21 cellular contexts compared by ENCODE assay signal in the genomic region with DNA sequence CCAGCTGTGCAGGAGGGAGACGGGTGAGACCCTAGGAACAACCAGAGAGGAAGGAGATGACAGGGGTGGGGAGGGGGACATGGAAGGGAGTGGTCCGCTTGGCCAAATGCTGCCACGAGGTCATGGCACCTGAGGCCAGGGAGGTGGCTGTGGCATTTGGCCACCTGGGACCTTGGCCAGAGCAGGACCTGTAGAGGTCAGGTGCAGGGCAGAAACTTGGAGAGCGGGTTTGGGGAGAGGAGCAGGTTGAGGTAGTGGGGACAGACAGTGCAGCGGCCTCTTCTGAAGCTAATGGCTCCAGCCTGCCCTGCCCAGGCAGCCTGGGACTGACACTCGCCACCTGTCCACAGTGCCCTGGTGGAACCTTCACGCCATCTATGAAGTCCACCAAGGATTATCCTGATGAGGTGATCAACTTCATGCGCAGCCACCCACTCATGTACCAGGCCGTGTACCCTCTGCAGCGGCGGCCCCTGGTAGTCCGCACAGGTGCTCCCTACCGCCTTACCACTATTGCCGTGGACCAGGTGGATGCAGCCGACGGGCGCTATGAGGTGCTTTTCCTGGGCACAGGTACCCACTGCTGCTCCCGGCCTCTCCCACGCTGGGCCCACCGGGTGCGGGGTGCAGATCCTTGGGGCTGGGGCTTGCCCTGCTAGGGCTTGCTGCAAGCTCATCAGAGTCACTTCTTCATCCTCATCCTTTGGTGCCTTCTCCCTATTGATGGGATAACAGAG. TPM values are rescaled to one million over a fixed set of nuclear protein-coding genes. Genes with fewer than 3 reads are reported as not detected.
DNase-seq lines count a peak whose midpoint lies in the region; ATAC-seq, FAIRE-seq and TF ChIP-seq lines count a peak whose summit lies in the region.
"Had no signal": no experiment of that assay in that cellular context is flagged by ENCODE, and none has a peak within 500 bp of the region (broad histone marks: within the 10 kb centered on the region; RNA-seq: fewer than 3 reads in every experiment).

No MANE protein-coding gene starts in this region.

- H3K4me1 ChIP-seq in Caco-2, result peaks cover 51% of the 10 kb centered on the region
- peaks cover 4 to 15% of the 10 kb centered on the region in 2 donors for H3K4me1 ChIP-seq in esophagus (ENCODE audit: control insufficient read depth in 2 of 2, insufficient read depth in 2 of 2, low read length in 1 of 2)
- peaks cover 4 to 5% of the 10 kb centered on the region in 2 donors for H3K4me1 ChIP-seq in neuronal stem cell (ENCODE audit: control insufficient read depth in 2 of 2, insufficient read depth in 1 of 2, low read depth in 1 of 2, low read length in 2 of 2)
- H3K4me1 ChIP-seq: HAP-1 had no signal

- peak overlapping the region; percentile 38 to 83 for H3K27ac ChIP-seq in esophagus (ENCODE audit: low read depth in 2 of 2, low read length in 1 of 2)
- H3K27ac ChIP-seq in neuronal stem cell (replicated peaks; ENCODE audit: low read length), result no peak overlapping the region
- H3K27ac ChIP-seq: BLaER1 treated with 17β-estradiol and CSF1 and Interleukin-3, amounts not matched to agents 10 nM and 100 nM; SJCRH30 had no signal

- no peak overlapping the region for H3K4me3 ChIP-seq in Caco-2 (ENCODE audit: low read depth, low read length)
- no peak overlapping the region for H3K4me3 ChIP-seq in esophagus (ENCODE audit: low read depth in 1 of 2, low read length in 2 of 2)
- H3K4me3 ChIP-seq in neuronal stem cell (ENCODE audit: low read length in 2 of 2), result no peak overlapping the region
- H3K4me3 ChIP-seq: BLaER1 treated with 17β-estradiol and CSF1 and Interleukin-3, amounts not matched to agents 10 nM and 100 nM; HAP-1; SJCRH30 had no signal

- H3K27ac Mint-ChIP-seq in Caco-2 (ENCODE audit: unreplicated experiment), result peak overlapping the region; percentile 42

- H4K8ac ChIP-seq in neuronal stem cell (ENCODE audit: low read depth, low read length), result no peak overlapping the region

- no peak for TF ChIP-seq CTCF in Caco-2 (IDR thresholded peaks at IDR 0.05; ENCODE audit: insufficient read depth in 1 of 2, low read depth in 1 of 2, low read length in 1 of 2, severe bottlenecking in 1 of 2, unreplicated experiment in 1 of 2)

- no peaks in the 10 kb centered on the region for H3K27me3 Mint-ChIP-seq in Caco-2 (ENCODE audit: insufficient read depth, unreplicated experiment)

- H3K23ac ChIP-seq in neuronal stem cell (ENCODE audit: low read depth, low read length, poor library complexity), result peak overlapping the region; percentile 34

- DNase-seq in Caco-2, result peak in 1 of 2 experiments; percentile 57
- DNase-seq in HTR-8/SVneo (ENCODE audit: insufficient read length, low spot score), result no peak
- DNase-seq in neuronal stem cell (ENCODE audit: low spot score), result no peak
- no peak for DNase-seq in inferior parietal cortex (ENCODE audit: extremely low spot score)
- DNase-seq: DND-41, KBM-7, NCI-H1417, NCI-H187 treated with DMSO at 0.1 percent for 48 hours, NCI-H2227 treated with DMSO at 0.1 percent for 48 hours, NCI-H510A treated with DMSO at 0.1 percent for 48 hours, NCI-H82, OCI-M1, SJCRH30 had no signal

- H3K9ac ChIP-seq in neuronal stem cell (ENCODE audit: low read depth, low read length, poor library complexity), result no peak overlapping the region

- no peak overlapping the region for H3K18ac ChIP-seq in neuronal stem cell (ENCODE audit: low read length)

- H3K36me3 ChIP-seq in Caco-2 (ENCODE audit: control insufficient read depth, insufficient read depth, low read length) (no peaks in the 10 kb centered on the region; the same call in 1 of the 2 replicates), esophagus (ENCODE audit: control insufficient read depth in 2 of 2, insufficient read depth in 2 of 2, low read length in 1 of 2) (peaks cover 4 to 62% of the 10 kb centered on the region in 2 donors), neuronal stem cell (replicated peaks in 1 of 2; ENCODE audit: control insufficient read depth in 2 of 2, insufficient read depth in 2 of 2, low read length in 2 of 2) (peaks cover 0 to 51% of the 10 kb centered on the region in 2 donors)
- H3K36me3 ChIP-seq: HAP-1, SJCRH30 had no signal

- no peak overlapping the region for H3K4ac ChIP-seq in neuronal stem cell (ENCODE audit: low read length)

- no peak overlapping the region for H2AFZ ChIP-seq in neuronal stem cell (ENCODE audit: low read length)

- H3K79me1 ChIP-seq in neuronal stem cell (ENCODE audit: low read depth, low read length), result peaks cover 2% of the 10 kb centered on the region

- FAIRE-seq in HTR-8/SVneo (lab: Jason Lieb, UNC), result peak; percentile 31
- FAIRE-seq: D721Med had no signal

- H2BK12ac ChIP-seq in neuronal stem cell (ENCODE audit: low read length), result no peak overlapping the region

- no peak overlapping the region for H2BK5ac ChIP-seq in neuronal stem cell (ENCODE audit: low read length)

- peaks cover 33% of the 10 kb centered on the region for H3K4me1 Mint-ChIP-seq in Caco-2 (ENCODE audit: low read depth, unreplicated experiment)
- H3K4me1 Mint-ChIP-seq: CD8-positive, alpha-beta memory T cell had no signal

- peaks cover 26% of the 10 kb centered on the region for H3K36me3 Mint-ChIP-seq in Caco-2 (ENCODE audit: insufficient read depth, unreplicated experiment)
- H3K36me3 Mint-ChIP-seq: CD8-positive, alpha-beta memory T cell had no signal

- ATAC-seq in GM19463 (IDR thresholded peaks at IDR 0.05; ENCODE audit: unreplicated experiment) (no peak), GM21619 (IDR thresholded peaks at IDR 0.05; ENCODE audit: unreplicated experiment) (no peak)

- H2AK5ac ChIP-seq in neuronal stem cell (ENCODE audit: low read depth, low read length), result no peak overlapping the region

- POLR2A ChIA-PET in Caco-2 (lab: Charles Lee), result no interaction called here

- no peaks in the 10 kb centered on the region for H3K9me3 Mint-ChIP-seq in Caco-2 (ENCODE audit: unreplicated experiment)
- H3K9me3 Mint-ChIP-seq: CD8-positive, alpha-beta memory T cell had no signal

- no peak overlapping the region for H2BK120ac ChIP-seq in neuronal stem cell (ENCODE audit: low read depth, low read length)

- no peak overlapping the region for H3K4me2 ChIP-seq in neuronal stem cell (ENCODE audit: insufficient read depth, low read length, poor library complexity, severe bottlenecking)
- H3K4me2 ChIP-seq: BLaER1 treated with 17β-estradiol and CSF1 and Interleukin-3, amounts not matched to agents 10 nM and 100 nM had no signal

- CTCF ChIA-PET in Caco-2 (lab: Charles Lee), result no interaction called here

- H3K9me3 ChIP-seq in Caco-2 (no peaks in the 10 kb centered on the region), esophagus (ENCODE audit: control insufficient read depth in 2 of 2, insufficient read depth in 1 of 2, low read depth in 1 of 2, low read length in 1 of 2) (no peaks in the 10 kb centered on the region), neuronal stem cell (replicated peaks in 1 of 2; ENCODE audit: control insufficient read depth in 2 of 2, insufficient read depth in 1 of 2, low read depth in 1 of 2, low read length in 2 of 2) (no peaks in the 10 kb centered on the region)
- H3K9me3 ChIP-seq: BLaER1 treated with 17β-estradiol and CSF1 and Interleukin-3, amounts not matched to agents 10 nM and 100 nM; HAP-1; SJCRH30 had no signal

- 87 to 88% methylated on average over 21 of the region's 21 CpGs for WGBS in esophagus, 2 donors
- no CpG with 5 or more reads among the region's 21 CpGs for whole genome bisulfite sequencing in neuronal stem cell (ENCODE audit: extremely low coverage in 2 of 2, insufficient read length in 2 of 2, insufficient replicate concordance in 1 of 2), 2 donors

- peak overlapping the region; percentile 6 for H3K4me3 Mint-ChIP-seq in Caco-2 (ENCODE audit: unreplicated experiment)
- H3K4me3 Mint-ChIP-seq: CD8-positive, alpha-beta memory T cell had no signal

- H4K91ac ChIP-seq in neuronal stem cell (ENCODE audit: low read depth, low read length, poor library complexity), result no peak overlapping the region

- intact Hi-C loops in Caco-2 (cut with micrococcal nuclease; ENCODE audit: unreplicated experiment), result no loop called here

- H3K27me3 ChIP-seq in Caco-2 (replicated peaks; ENCODE audit: control insufficient read depth, insufficient read depth, low read length), result no peaks in the 10 kb centered on the region
- no peaks in the 10 kb centered on the region for H3K27me3 ChIP-seq in esophagus (ENCODE audit: control insufficient read depth in 1 of 2, insufficient read depth in 2 of 2, low read length in 2 of 2)
- no peaks in the 10 kb centered on the region for H3K27me3 ChIP-seq in neuronal stem cell (ENCODE audit: control insufficient read depth in 3 of 3, insufficient read depth in 3 of 3, low read depth in 1 of 3, low read length in 3 of 3)
- H3K27me3 ChIP-seq: BLaER1 treated with 17β-estradiol and CSF1 and Interleukin-3, amounts not matched to agents 10 nM and 100 nM; SJCRH30 had no signal

- no peak overlapping the region for H3K14ac ChIP-seq in neuronal stem cell (ENCODE audit: low read length)

- no TSS peak for BruUV-seq in Caco-2 (replicated peaks; lab: Mats Ljungman, UMichigan)

- no peak overlapping the region for H2BK15ac ChIP-seq in neuronal stem cell (ENCODE audit: low read length)

RNA-seq across cellular contexts. Expression of a gene that starts 7.0 kb away (rescaled TPM):
- total RNA-seq in Caco-2 (2022), result 0.50 TPM in 1 of 2 replicates, not detected in the other
- under 1 TPM; 0.02 to 0.07 TPM for polyA plus RNA-seq in esophagus
- 0.03 TPM for polyA plus RNA-seq in neuronal stem cell (2013, experiment 1 of 2)
- 0.04 TPM for polyA plus RNA-seq in neuronal stem cell (2013, experiment 2 of 2)
- total RNA-seq: CD8-positive, alpha-beta memory T cell; G401 had no signal
- polyA plus RNA-seq: CD8-positive, alpha-beta memory T cell had no signal

RNA-seq across cellular contexts. Expression of a gene that starts 20.7 kb away (rescaled TPM):
- 11.4 and 16.8 TPM in 2 replicates for total RNA-seq in Caco-2 (2022)
- under 1 TPM; 0.08 to 0.11 TPM for polyA plus RNA-seq in esophagus
- 3.5 TPM for polyA plus RNA-seq in neuronal stem cell (2013, experiment 1 of 2)
- polyA plus RNA-seq in neuronal stem cell (2013, experiment 2 of 2), result 3.2 TPM
- total RNA-seq: CD8-positive, alpha-beta memory T cell had no signal
- polyA plus RNA-seq: CD8-positive, alpha-beta memory T cell had no signal

RNA-seq across cellular contexts. Expression of a gene that starts 29.3 kb away (rescaled TPM):
- 11.3 and 16.5 TPM in 2 replicates for total RNA-seq in Caco-2 (2022)
- polyA plus RNA-seq in esophagus, result 10 to 100 TPM; 55.4 to 79.6 TPM
- polyA plus RNA-seq in neuronal stem cell (2013, experiment 1 of 2), result 68.0 TPM
- polyA plus RNA-seq in neuronal stem cell (2013, experiment 2 of 2), result 67.2 TPM
- total RNA-seq: CD8-positive, alpha-beta memory T cell had no signal
- polyA plus RNA-seq: CD8-positive, alpha-beta memory T cell had no signal

RNA-seq across cellular contexts. Expression of a gene that starts 51.6 kb away (rescaled TPM):
- total RNA-seq in Caco-2 (2022), result 59.3 and 62.0 TPM in 2 replicates
- polyA plus RNA-seq in esophagus, result 10 to 100 TPM; 52.2 to 61.8 TPM
- polyA plus RNA-seq in neuronal stem cell (2013, experiment 1 of 2), result 457 TPM
- polyA plus RNA-seq in neuronal stem cell (2013, experiment 2 of 2), result 458 TPM
